20 cellular contexts compared by ENCODE assay signal in genomic region chr14:53875337-53875897, GRCh38.
"Had no signal": no experiment of that assay in that cellular context is flagged by ENCODE, and none has a peak within 500 bp of the region (broad histone marks: within the 10 kb centered on the region; RNA-seq: fewer than 3 reads in every experiment).

No MANE protein-coding gene starts in this region.

- FAIRE-seq: small intestine had no signal

- H3K27me3 Mint-ChIP-seq: dendritic cell treated with granulocyte-macrophage colony-stimulating factor and Interleukin-4, amounts not matched to agents 40 ng/mL and 50 ng/mL, for 4 days; effector memory CD8-positive, alpha-beta T cell; type B pancreatic cell had no signal

- H3K4me1 ChIP-seq: breast epithelium, foreskin keratinocyte had no signal

- H3K36me3 ChIP-seq: breast epithelium, lower lobe of right lung had no signal

- H3K36me3 Mint-ChIP-seq: activated naive CD8-positive, alpha-beta T cell treated with anti-CD3 and anti-CD28 coated beads for 36 hours; type B pancreatic cell had no signal

- DNase-seq: activated CD4-positive, alpha-beta T cell treated with anti-CD3 and anti-CD28 coated beads for 48 hours; activated CD8-positive, alpha-beta T cell treated with anti-CD3 and anti-CD28 coated beads, Interleukin-2, amount 10 ng/mL, durations not matched to agents 7 days and 5 days; activated gamma-delta T cell treated with Interleukin-2 at 50 U/mL for 16 hours; activated naive CD8-positive, alpha-beta T cell treated with anti-CD3 and anti-CD28 coated beads for 36 hours; anterior cingulate cortex; effector memory CD8-positive, alpha-beta T cell; foreskin keratinocyte; lower lobe of right lung; nucleus accumbens; posterior cingulate gyrus; retina; small intestine; stimulated activated CD4-positive, alpha-beta T cell treated with anti-CD3 and anti-CD28 coated beads, Interleukin-4, amount 100 ng/mL, for 24 hours; stimulated activated naive CD4-positive, alpha-beta T cell treated with Interleukin-2 at 50 U/mL for 16 hours; substantia nigra; T-helper 17 cell had no signal

- ATAC-seq: activated CD8-positive, alpha-beta T cell treated with anti-CD3 and anti-CD28 coated beads, Interleukin-2, amount 10 ng/mL, durations not matched to agents 7 days and 5 days; effector memory CD8-positive, alpha-beta T cell; foreskin keratinocyte; lower lobe of right lung; T-helper 17 cell had no signal

- H3K4me1 Mint-ChIP-seq: activated naive CD8-positive, alpha-beta T cell treated with anti-CD3 and anti-CD28 coated beads for 36 hours; T-helper 17 cell had no signal

- H3K4me3 Mint-ChIP-seq: activated CD8-positive, alpha-beta T cell treated with anti-CD3 and anti-CD28 coated beads, Interleukin-2, amount 10 ng/mL, durations not matched to agents 7 days and 5 days; activated naive CD8-positive, alpha-beta T cell treated with anti-CD3 and anti-CD28 coated beads for 36 hours; dendritic cell treated with granulocyte-macrophage colony-stimulating factor and Interleukin-4, amounts not matched to agents 40 ng/mL and 50 ng/mL, for 4 days; effector memory CD8-positive, alpha-beta T cell; nephron; T-helper 17 cell; type B pancreatic cell had no signal

- H3K27ac Mint-ChIP-seq: activated CD8-positive, alpha-beta T cell treated with anti-CD3 and anti-CD28 coated beads, Interleukin-2, amount 10 ng/mL, durations not matched to agents 7 days and 5 days; activated naive CD8-positive, alpha-beta T cell treated with anti-CD3 and anti-CD28 coated beads for 36 hours; dendritic cell treated with granulocyte-macrophage colony-stimulating factor and Interleukin-4, amounts not matched to agents 40 ng/mL and 50 ng/mL, for 4 days; effector memory CD8-positive, alpha-beta T cell; T-helper 17 cell; type B pancreatic cell had no signal

- H3K9me3 ChIP-seq: breast epithelium, lower lobe of right lung had no signal

- H3K27me3 ChIP-seq: breast epithelium had no signal

- H3K27ac ChIP-seq: foreskin keratinocyte, lower lobe of right lung had no signal

- H3K4me3 ChIP-seq: breast epithelium, lower lobe of right lung had no signal
